In the genomic region with DNA sequence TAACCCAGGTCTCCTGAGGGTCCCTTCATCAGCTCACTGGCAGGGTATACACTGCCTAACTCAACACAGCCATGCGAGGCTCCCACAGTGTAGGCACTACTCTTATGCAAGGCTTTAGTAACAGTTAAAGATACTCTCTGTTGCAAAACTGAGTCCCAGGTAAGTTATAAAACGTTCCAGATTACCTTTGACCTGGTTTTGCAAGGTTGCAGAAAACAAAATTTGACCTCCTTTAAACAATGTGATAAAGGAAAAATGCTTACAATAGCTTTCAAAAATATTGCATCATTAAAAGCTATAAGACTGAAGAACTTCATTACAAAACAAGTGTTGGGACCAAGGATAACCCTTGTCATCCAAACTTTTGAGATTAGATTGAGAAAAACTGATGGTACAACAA, we compare ENCODE assay signal across 17 cellular contexts. TPM values are rescaled to one million over a fixed set of nuclear protein-coding genes. Genes with fewer than 3 reads are reported as not detected.
DNase-seq lines count a peak whose midpoint lies in the region; ATAC-seq, FAIRE-seq and TF ChIP-seq lines count a peak whose summit lies in the region.
"Had no signal": no experiment of that assay in that cellular context is flagged by ENCODE, and none has a peak within 500 bp of the region (broad histone marks: within the 10 kb centered on the region; RNA-seq: fewer than 3 reads in every experiment).

No MANE protein-coding gene starts in this region.

- intact Hi-C loops in activated T-helper 1 cell treated with anti-CD3 and anti-CD28 coated beads, Interleukin-12 subunit alpha, Interleukin-12 subunit beta, Interleukin-2, Interleukin-4 antibody, amounts not matched to agents 30 ng/mL and 10 ng/mL and 1 ng/mL, durations not matched to agents 14 hours and 24 hours and 36 hours (cut with micrococcal nuclease) = loop anchor here (10.0 kb wide), 1 partner anchor 563 kb away; a partner anchor contains a TSS

- TF ChIP-seq EP300 in A549 (IDR thresholded peaks at IDR 0.05) = no peak

- CTCF ChIA-PET in A549 (lab: Yijun Ruan, JAX) = interaction anchor here (0.7 to 10.0 kb wide), 10 partner anchors 21 to 130 kb away, joined by 3 to 87 read pairs (median 4); no protein-coding TSS in a partner anchor

- H3K4me3 Mint-ChIP-seq in T-helper 2 cell treated with Interferon-gamma antibody and Interleukin-4, amounts not matched to agents 5 μg/mL and 100 μg/mL, for 36 hours = no peak overlapping the region
- H3K4me3 Mint-ChIP-seq in activated T-helper 1 cell treated with anti-CD3 and anti-CD28 coated beads, Interleukin-12 subunit alpha, Interleukin-12 subunit beta, Interleukin-2, Interleukin-4 antibody, amounts not matched to agents 30 ng/mL and 10 ng/mL and 1 ng/mL, durations not matched to agents 14 hours and 24 hours and 36 hours = no peak overlapping the region
- H3K4me3 Mint-ChIP-seq in osteocyte (ENCODE audit: unreplicated experiment) = no peak overlapping the region
- H3K4me3 Mint-ChIP-seq: CD4-positive, alpha-beta T cell had no signal

- TF ChIP-seq CTCF in A549 (IDR thresholded peaks at IDR 0.05) (no peak), liver (IDR thresholded peaks at IDR 0.05; ENCODE audit: low read depth, low read length, missing input control) (no peak), osteocyte (IDR thresholded peaks at IDR 0.05) (no peak)

- no peaks in the 10 kb centered on the region for H3K9me3 Mint-ChIP-seq in T-helper 2 cell treated with Interferon-gamma antibody and Interleukin-4, amounts not matched to agents 5 μg/mL and 100 μg/mL, for 36 hours
- H3K9me3 Mint-ChIP-seq in activated T-helper 1 cell treated with anti-CD3 and anti-CD28 coated beads, Interleukin-12 subunit alpha, Interleukin-12 subunit beta, Interleukin-2, Interleukin-4 antibody, amounts not matched to agents 30 ng/mL and 10 ng/mL and 1 ng/mL, durations not matched to agents 14 hours and 24 hours and 36 hours = no peaks in the 10 kb centered on the region
- no peaks in the 10 kb centered on the region for H3K9me3 Mint-ChIP-seq in osteocyte (ENCODE audit: unreplicated experiment)
- H3K9me3 Mint-ChIP-seq: CD4-positive, alpha-beta T cell had no signal

- H3K4me1 Mint-ChIP-seq in T-helper 2 cell treated with Interferon-gamma antibody and Interleukin-4, amounts not matched to agents 5 μg/mL and 100 μg/mL, for 36 hours (ENCODE audit: low read depth) = peaks cover 42% of the 10 kb centered on the region
- H3K4me1 Mint-ChIP-seq in activated T-helper 1 cell treated with anti-CD3 and anti-CD28 coated beads, Interleukin-12 subunit alpha, Interleukin-12 subunit beta, Interleukin-2, Interleukin-4 antibody, amounts not matched to agents 30 ng/mL and 10 ng/mL and 1 ng/mL, durations not matched to agents 14 hours and 24 hours and 36 hours (ENCODE audit: low read depth) = peaks cover 67% of the 10 kb centered on the region
- peaks cover 4% of the 10 kb centered on the region for H3K4me1 Mint-ChIP-seq in osteocyte (ENCODE audit: unreplicated experiment)

- TF ChIP-seq RAD21 in A549 (conservative IDR thresholded peaks at IDR 0.05 in 1 of 2, IDR thresholded peaks at IDR 0.05 in 1 of 2) (no peak), liver (IDR thresholded peaks at IDR 0.05) (peak; percentile 31 to 45)

- H3K9ac ChIP-seq in liver (ENCODE audit: low read depth in 1 of 2, low read length in 2 of 2) = no peak overlapping the region
- H3K9ac ChIP-seq: GM23248 had no signal

- H3K27me3 Mint-ChIP-seq in T-helper 2 cell treated with Interferon-gamma antibody and Interleukin-4, amounts not matched to agents 5 μg/mL and 100 μg/mL, for 36 hours (ENCODE audit: low read depth) = no peaks in the 10 kb centered on the region
- no peaks in the 10 kb centered on the region for H3K27me3 Mint-ChIP-seq in activated T-helper 1 cell treated with anti-CD3 and anti-CD28 coated beads, Interleukin-12 subunit alpha, Interleukin-12 subunit beta, Interleukin-2, Interleukin-4 antibody, amounts not matched to agents 30 ng/mL and 10 ng/mL and 1 ng/mL, durations not matched to agents 14 hours and 24 hours and 36 hours (ENCODE audit: insufficient read depth)
- H3K27me3 Mint-ChIP-seq in osteocyte (ENCODE audit: unreplicated experiment) = peaks cover 38% of the 10 kb centered on the region

- peak overlapping the region; percentile 14 for H3K27ac Mint-ChIP-seq in T-helper 2 cell treated with Interferon-gamma antibody and Interleukin-4, amounts not matched to agents 5 μg/mL and 100 μg/mL, for 36 hours
- peak overlapping the region; percentile 67 for H3K27ac Mint-ChIP-seq in activated T-helper 1 cell treated with anti-CD3 and anti-CD28 coated beads, Interleukin-12 subunit alpha, Interleukin-12 subunit beta, Interleukin-2, Interleukin-4 antibody, amounts not matched to agents 30 ng/mL and 10 ng/mL and 1 ng/mL, durations not matched to agents 14 hours and 24 hours and 36 hours
- H3K27ac Mint-ChIP-seq in osteocyte (ENCODE audit: unreplicated experiment) = no peak overlapping the region
- H3K27ac Mint-ChIP-seq: CD4-positive, alpha-beta T cell had no signal

- POLR2A ChIA-PET in A549 (lab: Yijun Ruan, JAX) = interaction anchor here (0.7 kb wide), 1 partner anchor 1194 kb away, joined by 3 read pairs; no protein-coding TSS in a partner anchor

- H3K4me3 ChIP-seq in A549 = no peak overlapping the region
- H3K4me3 ChIP-seq in liver (ENCODE audit: low read depth in 1 of 3, low read length in 3 of 3) = no peak overlapping the region
- H3K4me3 ChIP-seq: GM23248 had no signal

- H3K4me1 ChIP-seq in A549 (peaks cover 39% of the 10 kb centered on the region), liver (ENCODE audit: control insufficient read depth in 4 of 4, insufficient read depth in 4 of 4, low read length in 3 of 4) (peaks cover 11 to 52% (median 40%) of the 10 kb centered on the region in 4 donors)

- H3K9me3 ChIP-seq in A549 (no peaks in the 10 kb centered on the region), liver (ENCODE audit: control insufficient read depth in 4 of 4, low read length in 3 of 4) (no peaks in the 10 kb centered on the region)

- no peak for ATAC-seq in A549
- ATAC-seq: HCT116 had no signal

- no peak for DNase-seq in T-helper 2 cell treated with Interferon-gamma antibody and Interleukin-4, amounts not matched to agents 5 μg/mL and 100 μg/mL, for 36 hours (ENCODE audit: low spot score)
- DNase-seq in T-helper 2 cell (no peak), A549 (ENCODE audit: low read depth in 1 of 2, low spot score in 1 of 2) (no peak), NCI-H2227 (lab: John Stamatoyannopoulos, UW; ENCODE audit: unreplicated experiment) (no peak), GM12892 (ENCODE audit: insufficient read length) (no peak), osteocyte (ENCODE audit: extremely low spot score, unreplicated experiment) (no peak)
- no peak for DNase-seq in activated T-helper 1 cell treated with anti-CD3 and anti-CD28 coated beads, Interleukin-12 subunit alpha, Interleukin-12 subunit beta, Interleukin-2, Interleukin-4 antibody, amounts not matched to agents 30 ng/mL and 10 ng/mL and 1 ng/mL, durations not matched to agents 14 hours and 24 hours and 36 hours (ENCODE audit: low spot score)
- DNase-seq: C1 segment of cervical spinal cord; Calu3; CD4-positive, alpha-beta T cell; DMS 273 treated with DMSO at 0.1 percent for 48 hours; GM23248 had no signal

- H3K27ac ChIP-seq in A549 = no peak overlapping the region
- peak overlapping the region; percentile 27 to 93 for H3K27ac ChIP-seq in liver (ENCODE audit: low read depth in 1 of 2, low read length in 2 of 2)
- H3K27ac ChIP-seq: 22Rv1, GM23248, HL-60 had no signal

- 69% methylated on average over 2 of the region's 2 CpGs for WGBS in A549 (ENCODE audit: missing lambda C conversion rate)
- 31% methylated on average over 2 of the region's 2 CpGs for WGBS in liver

- H3K36me3 ChIP-seq in liver (ENCODE audit: control insufficient read depth in 4 of 4, insufficient read depth in 3 of 4, low read depth in 1 of 4, low read length in 3 of 4) = peaks cover 0 to 3% (median 0%) of the 10 kb centered on the region in 4 donors

- FAIRE-seq in A549 (lab: Jason Lieb, UNC) = no peak
- FAIRE-seq in GM12892 (lab: Jason Lieb, UNC) = no peak
- FAIRE-seq: H54 had no signal

- no peak for TF ChIP-seq POLR2A in A549 (IDR thresholded peaks at IDR 0.05; ENCODE audit: low read length)
- TF ChIP-seq POLR2A in GM12892 (IDR thresholded peaks at IDR 0.05; ENCODE audit: low read depth, low read length) = no peak

- H3K27me3 ChIP-seq in liver (ENCODE audit: control insufficient read depth in 4 of 4, insufficient read depth in 4 of 4, low read length in 3 of 4) = no peaks in the 10 kb centered on the region

- peaks cover 34% of the 10 kb centered on the region for H3K36me3 Mint-ChIP-seq in T-helper 2 cell treated with Interferon-gamma antibody and Interleukin-4, amounts not matched to agents 5 μg/mL and 100 μg/mL, for 36 hours (ENCODE audit: low read depth)
- peaks cover 53% of the 10 kb centered on the region for H3K36me3 Mint-ChIP-seq in activated T-helper 1 cell treated with anti-CD3 and anti-CD28 coated beads, Interleukin-12 subunit alpha, Interleukin-12 subunit beta, Interleukin-2, Interleukin-4 antibody, amounts not matched to agents 30 ng/mL and 10 ng/mL and 1 ng/mL, durations not matched to agents 14 hours and 24 hours and 36 hours (ENCODE audit: low read depth)
- H3K36me3 Mint-ChIP-seq in osteocyte (ENCODE audit: unreplicated experiment) = no peaks in the 10 kb centered on the region

- no peak overlapping the region for H3K4me2 ChIP-seq in A549

TF ChIP-seq in A549, 52 proteins besides CTCF, POLR2A, EP300 and RAD21:
- TF ChIP-seq NPAS2 (CRISPR knock-in tag; IDR thresholded peaks at IDR 0.05; ENCODE audit: borderline replicate concordance) = no peak
- peak; percentile 76 for TF ChIP-seq MAFK (IDR thresholded peaks at IDR 0.05; ENCODE audit: partially characterized antibody)

TF ChIP-seq in liver, 16 proteins besides CTCF, POLR2A, EP300 and RAD21 (continues in another document):
- peak; percentile 75 to 80 for TF ChIP-seq HNF4A (conservative IDR thresholded peaks at IDR 0.05)
- TF ChIP-seq, protein P1, sequence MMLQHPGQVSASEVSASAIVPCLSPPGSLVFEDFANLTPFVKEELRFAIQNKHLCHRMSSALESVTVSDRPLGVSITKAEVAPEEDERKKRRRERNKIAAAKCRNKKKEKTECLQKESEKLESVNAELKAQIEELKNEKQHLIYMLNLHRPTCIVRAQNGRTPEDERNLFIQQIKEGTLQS (IDR thresholded peaks at IDR 0.05) = no peak

RNA-seq across cellular contexts. Expression of a gene that starts 5.5 kb away (rescaled TPM):
- 42.8 and 44.1 TPM in 2 replicates for polyA plus RNA-seq in A549 (2011; rRNA removed)
- 13.0 and 16.5 TPM in 2 replicates for polyA plus RNA-seq in A549 (2012; cell fraction: cytosol; rRNA removed)
- 21.3 and 31.8 TPM in 2 replicates for polyA plus RNA-seq in A549 (2012; cell fraction: nucleus; rRNA removed)
- polyA plus RNA-seq in A549 (2017; fragmentation: RNase III; extraction: RNeasy Plus Mini Kit Qiagen cat#74134 plus additional on column Dnase treatment) = 36.0 to 45.2 TPM (median 39.7 TPM) in 3 replicates
- polyA minus RNA-seq in A549 (2011; rRNA and poly(A)+ RNA removed) = 27.6 and 28.5 TPM in 2 replicates
- total RNA-seq in activated T-helper 1 cell treated with anti-CD3 and anti-CD28 coated beads, Interleukin-12 subunit alpha, Interleukin-12 subunit beta, Interleukin-2, Interleukin-4 antibody, amounts not matched to agents 30 ng/mL and 10 ng/mL and 1 ng/mL, durations not matched to agents 14 hours and 24 hours and 36 hours = 78.0 and 78.7 TPM in 2 replicates
- total RNA-seq in liver = 100 to 1,000 TPM in 1 of 2 donors, 10 to 100 TPM in 1; 80.2 to 504 TPM
- polyA plus RNA-seq in liver = 100 to 1,000 TPM; 102 to 331 TPM
- polyA plus RNA-seq in GM12892 (2012; ENCODE audit: missing spikeins) = not detected
- total RNA-seq in osteocyte = not detected in 2 replicates
- total RNA-seq: GM23248 had no signal
- polyA plus RNA-seq: GM23248 had no signal

Comparison
In these comparisons a context has a peak if more than half of its experiments do, and no peak if none do; other contexts are left out.
1. H3K27ac ChIP-seq: peak in liver (2 of 2); none in A549 (0 of 2).
2. RNA of a gene that starts 5.5 kb away (total RNA-seq): 80.2 to 504 TPM in liver and 78.0 to 78.7 TPM in activated T-helper 1 cell treated with anti-CD3 and anti-CD28 coated beads, Interleukin-12 subunit alpha, Interleukin-12 subunit beta, Interleukin-2, Interleukin-4 antibody, amounts not matched to agents 30 ng/mL and 10 ng/mL and 1 ng/mL, durations not matched to agents 14 hours and 24 hours and 36 hours; not detected in osteocyte; every median in the first group is over 10 times any median in the second.